Comparison of ENCODE assay signal across 1 cellular context in the genomic region with DNA sequence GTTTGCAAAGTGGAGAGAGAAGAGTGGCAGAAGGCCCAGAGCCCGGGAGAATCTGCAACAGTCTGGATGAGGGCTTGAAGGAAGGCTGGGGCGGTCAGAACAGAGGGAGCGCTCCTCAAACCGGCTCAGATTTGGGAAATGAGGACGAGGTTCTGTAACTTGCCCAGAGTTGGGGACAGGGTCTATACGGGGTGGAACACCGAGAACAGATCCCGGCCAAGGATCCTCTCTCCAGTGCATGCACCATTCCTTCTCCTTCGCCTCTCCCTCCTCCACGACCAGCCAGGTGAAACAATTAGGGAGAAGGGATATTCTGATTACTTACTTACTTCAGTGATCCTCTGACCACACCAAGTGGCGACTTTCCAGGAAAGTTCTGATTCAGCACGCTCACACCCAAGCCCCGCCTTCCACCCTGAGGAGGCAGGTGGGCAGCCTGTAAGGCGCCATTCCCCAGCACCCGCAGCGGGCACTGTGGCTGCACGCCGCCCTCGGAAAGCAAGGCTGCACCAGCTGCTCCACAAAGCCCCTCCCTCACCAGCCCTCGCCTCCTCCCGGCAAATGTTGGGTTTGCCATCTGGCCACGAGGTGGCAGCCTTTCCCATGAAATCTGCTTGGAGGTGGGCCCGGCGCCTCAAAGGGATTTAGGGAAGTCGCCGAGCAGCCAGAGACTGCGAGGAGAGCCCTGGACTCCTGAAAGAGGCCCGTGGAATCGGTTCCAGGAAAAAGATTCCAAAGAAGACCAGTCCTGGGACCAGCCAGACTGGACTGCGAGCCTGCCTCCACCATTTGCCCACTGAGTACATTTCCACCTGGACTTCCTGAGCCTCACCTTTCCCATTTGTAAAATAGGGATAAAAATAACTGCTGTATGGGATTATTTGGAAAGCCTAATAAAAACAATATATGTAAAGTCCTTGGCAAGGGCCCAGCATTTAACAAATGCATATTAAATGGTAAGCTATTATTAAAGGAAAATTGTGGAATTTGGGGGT.
TF ChIP-seq lines count a peak whose summit lies in the region.

No MANE protein-coding gene starts in this region.

TF ChIP-seq in HepG2, 621 proteins besides CTCF, POLR2A, EP300 and RAD21 (continued from another document and continues in another):
- peak; percentile 27 for TF ChIP-seq HNRNPLL (IDR thresholded peaks at IDR 0.05; ENCODE audit: low read depth, low read length, poor library complexity, severe bottlenecking)
- TF ChIP-seq, protein P1, sequence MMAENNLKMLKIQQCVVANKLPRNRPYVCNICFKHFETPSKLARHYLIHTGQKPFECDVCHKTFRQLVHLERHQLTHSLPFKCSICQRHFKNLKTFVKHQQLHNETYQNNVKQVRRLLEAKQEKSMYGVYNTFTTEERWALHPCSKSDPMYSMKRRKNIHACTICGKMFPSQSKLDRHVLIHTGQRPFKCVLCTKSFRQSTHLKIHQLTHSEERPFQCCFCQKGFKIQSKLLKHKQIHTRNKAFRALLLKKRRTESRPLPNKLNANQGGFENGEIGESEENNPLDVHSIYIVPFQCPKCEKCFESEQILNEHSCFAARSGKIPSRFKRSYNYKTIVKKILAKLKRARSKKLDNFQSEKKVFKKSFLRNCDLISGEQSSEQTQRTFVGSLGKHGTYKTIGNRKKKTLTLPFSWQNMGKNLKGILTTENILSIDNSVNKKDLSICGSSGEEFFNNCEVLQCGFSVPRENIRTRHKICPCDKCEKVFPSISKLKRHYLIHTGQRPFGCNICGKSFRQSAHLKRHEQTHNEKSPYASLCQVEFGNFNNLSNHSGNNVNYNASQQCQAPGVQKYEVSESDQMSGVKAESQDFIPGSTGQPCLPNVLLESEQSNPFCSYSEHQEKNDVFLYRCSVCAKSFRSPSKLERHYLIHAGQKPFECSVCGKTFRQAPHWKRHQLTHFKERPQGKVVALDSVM (CRISPR knock-in tag; IDR thresholded peaks at IDR 0.05) = peak; percentile 60; the same call in 1 of the 2 replicates
- TF ChIP-seq ZNF788 (CRISPR knock-in tag; IDR thresholded peaks at IDR 0.05; ENCODE audit: borderline replicate concordance) = 0 out of 2 replicates have a peak, but pooled peaks have one; percentile 62
- TF ChIP-seq, protein P2, sequence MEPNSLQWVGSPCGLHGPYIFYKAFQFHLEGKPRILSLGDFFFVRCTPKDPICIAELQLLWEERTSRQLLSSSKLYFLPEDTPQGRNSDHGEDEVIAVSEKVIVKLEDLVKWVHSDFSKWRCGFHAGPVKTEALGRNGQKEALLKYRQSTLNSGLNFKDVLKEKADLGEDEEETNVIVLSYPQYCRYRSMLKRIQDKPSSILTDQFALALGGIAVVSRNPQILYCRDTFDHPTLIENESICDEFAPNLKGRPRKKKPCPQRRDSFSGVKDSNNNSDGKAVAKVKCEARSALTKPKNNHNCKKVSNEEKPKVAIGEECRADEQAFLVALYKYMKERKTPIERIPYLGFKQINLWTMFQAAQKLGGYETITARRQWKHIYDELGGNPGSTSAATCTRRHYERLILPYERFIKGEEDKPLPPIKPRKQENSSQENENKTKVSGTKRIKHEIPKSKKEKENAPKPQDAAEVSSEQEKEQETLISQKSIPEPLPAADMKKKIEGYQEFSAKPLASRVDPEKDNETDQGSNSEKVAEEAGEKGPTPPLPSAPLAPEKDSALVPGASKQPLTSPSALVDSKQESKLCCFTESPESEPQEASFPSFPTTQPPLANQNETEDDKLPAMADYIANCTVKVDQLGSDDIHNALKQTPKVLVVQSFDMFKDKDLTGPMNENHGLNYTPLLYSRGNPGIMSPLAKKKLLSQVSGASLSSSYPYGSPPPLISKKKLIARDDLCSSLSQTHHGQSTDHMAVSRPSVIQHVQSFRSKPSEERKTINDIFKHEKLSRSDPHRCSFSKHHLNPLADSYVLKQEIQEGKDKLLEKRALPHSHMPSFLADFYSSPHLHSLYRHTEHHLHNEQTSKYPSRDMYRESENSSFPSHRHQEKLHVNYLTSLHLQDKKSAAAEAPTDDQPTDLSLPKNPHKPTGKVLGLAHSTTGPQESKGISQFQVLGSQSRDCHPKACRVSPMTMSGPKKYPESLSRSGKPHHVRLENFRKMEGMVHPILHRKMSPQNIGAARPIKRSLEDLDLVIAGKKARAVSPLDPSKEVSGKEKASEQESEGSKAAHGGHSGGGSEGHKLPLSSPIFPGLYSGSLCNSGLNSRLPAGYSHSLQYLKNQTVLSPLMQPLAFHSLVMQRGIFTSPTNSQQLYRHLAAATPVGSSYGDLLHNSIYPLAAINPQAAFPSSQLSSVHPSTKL (CRISPR knock-in tag; IDR thresholded peaks at IDR 0.05) = peak; percentile 56; the same call in 1 of the 2 replicates
- peak; percentile 81; the same call in 1 of the 2 replicates for TF ChIP-seq ZNF331 (CRISPR knock-in tag; IDR thresholded peaks at IDR 0.05)
- TF ChIP-seq ZBTB3 (CRISPR knock-in tag; IDR thresholded peaks at IDR 0.05; ENCODE audit: borderline replicate concordance, low read depth) = no peak
- TF ChIP-seq POLR2G (IDR thresholded peaks at IDR 0.05; ENCODE audit: low read depth, low read length) = no peak
- TF ChIP-seq HIVEP1 (CRISPR knock-in tag; IDR thresholded peaks at IDR 0.05) = 0 out of 2 replicates have a peak, but pooled peaks have one; percentile 31
- TF ChIP-seq, protein P3, sequence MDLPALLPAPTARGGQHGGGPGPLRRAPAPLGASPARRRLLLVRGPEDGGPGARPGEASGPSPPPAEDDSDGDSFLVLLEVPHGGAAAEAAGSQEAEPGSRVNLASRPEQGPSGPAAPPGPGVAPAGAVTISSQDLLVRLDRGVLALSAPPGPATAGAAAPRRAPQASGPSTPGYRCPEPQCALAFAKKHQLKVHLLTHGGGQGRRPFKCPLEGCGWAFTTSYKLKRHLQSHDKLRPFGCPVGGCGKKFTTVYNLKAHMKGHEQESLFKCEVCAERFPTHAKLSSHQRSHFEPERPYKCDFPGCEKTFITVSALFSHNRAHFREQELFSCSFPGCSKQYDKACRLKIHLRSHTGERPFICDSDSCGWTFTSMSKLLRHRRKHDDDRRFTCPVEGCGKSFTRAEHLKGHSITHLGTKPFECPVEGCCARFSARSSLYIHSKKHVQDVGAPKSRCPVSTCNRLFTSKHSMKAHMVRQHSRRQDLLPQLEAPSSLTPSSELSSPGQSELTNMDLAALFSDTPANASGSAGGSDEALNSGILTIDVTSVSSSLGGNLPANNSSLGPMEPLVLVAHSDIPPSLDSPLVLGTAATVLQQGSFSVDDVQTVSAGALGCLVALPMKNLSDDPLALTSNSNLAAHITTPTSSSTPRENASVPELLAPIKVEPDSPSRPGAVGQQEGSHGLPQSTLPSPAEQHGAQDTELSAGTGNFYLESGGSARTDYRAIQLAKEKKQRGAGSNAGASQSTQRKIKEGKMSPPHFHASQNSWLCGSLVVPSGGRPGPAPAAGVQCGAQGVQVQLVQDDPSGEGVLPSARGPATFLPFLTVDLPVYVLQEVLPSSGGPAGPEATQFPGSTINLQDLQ (CRISPR knock-in tag; IDR thresholded peaks at IDR 0.05) = no peak
- TF ChIP-seq ZNF546 (CRISPR knock-in tag; conservative IDR thresholded peaks at IDR 0.05) = no peak
- TF ChIP-seq SMAD3 (CRISPR knock-in tag; IDR thresholded peaks at IDR 0.05) = peak; percentile 71; the same call in 1 of the 2 replicates
- TF ChIP-seq FIP1L1 (IDR thresholded peaks at IDR 0.05; ENCODE audit: borderline replicate concordance, insufficient read depth, low read depth, low read length) = no peak
- no peak for TF ChIP-seq RFXAP (CRISPR knock-in tag; IDR thresholded peaks at IDR 0.05; ENCODE audit: borderline replicate concordance)
- TF ChIP-seq, protein P4, sequence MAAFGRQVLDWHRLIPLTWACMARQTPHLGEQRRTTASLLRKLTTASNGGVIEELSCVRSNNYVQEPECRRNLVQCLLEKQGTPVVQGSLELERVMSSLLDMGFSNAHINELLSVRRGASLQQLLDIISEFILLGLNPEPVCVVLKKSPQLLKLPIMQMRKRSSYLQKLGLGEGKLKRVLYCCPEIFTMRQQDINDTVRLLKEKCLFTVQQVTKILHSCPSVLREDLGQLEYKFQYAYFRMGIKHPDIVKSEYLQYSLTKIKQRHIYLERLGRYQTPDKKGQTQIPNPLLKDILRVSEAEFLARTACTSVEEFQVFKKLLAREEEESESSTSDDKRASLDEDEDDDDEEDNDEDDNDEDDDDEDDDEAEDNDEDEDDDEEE (CRISPR knock-in tag; IDR thresholded peaks at IDR 0.05) = no peak
- TF ChIP-seq, protein P5, sequence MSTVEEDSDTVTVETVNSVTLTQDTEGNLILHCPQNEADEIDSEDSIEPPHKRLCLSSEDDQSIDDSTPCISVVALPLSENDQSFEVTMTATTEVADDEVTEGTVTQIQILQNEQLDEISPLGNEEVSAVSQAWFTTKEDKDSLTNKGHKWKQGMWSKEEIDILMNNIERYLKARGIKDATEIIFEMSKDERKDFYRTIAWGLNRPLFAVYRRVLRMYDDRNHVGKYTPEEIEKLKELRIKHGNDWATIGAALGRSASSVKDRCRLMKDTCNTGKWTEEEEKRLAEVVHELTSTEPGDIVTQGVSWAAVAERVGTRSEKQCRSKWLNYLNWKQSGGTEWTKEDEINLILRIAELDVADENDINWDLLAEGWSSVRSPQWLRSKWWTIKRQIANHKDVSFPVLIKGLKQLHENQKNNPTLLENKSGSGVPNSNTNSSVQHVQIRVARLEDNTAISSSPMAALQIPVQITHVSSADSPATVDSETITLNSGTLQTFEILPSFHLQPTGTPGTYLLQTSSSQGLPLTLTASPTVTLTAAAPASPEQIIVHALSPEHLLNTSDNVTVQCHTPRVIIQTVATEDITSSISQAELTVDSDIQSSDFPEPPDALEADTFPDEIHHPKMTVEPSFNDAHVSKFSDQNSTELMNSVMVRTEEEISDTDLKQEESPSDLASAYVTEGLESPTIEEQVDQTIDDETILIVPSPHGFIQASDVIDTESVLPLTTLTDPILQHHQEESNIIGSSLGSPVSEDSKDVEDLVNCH (CRISPR knock-in tag; IDR thresholded peaks at IDR 0.05) = no peak
- TF ChIP-seq BORCS8-MEF2B (CRISPR knock-in tag; IDR thresholded peaks at IDR 0.05) = peak; percentile 61; the same call in 1 of the 2 replicates
- TF ChIP-seq KLF6 (CRISPR knock-in tag; IDR thresholded peaks at IDR 0.05) = 0 out of 2 replicates have a peak, but pooled peaks have one; percentile 25
- TF ChIP-seq ZFP36L1 (CRISPR knock-in tag; IDR thresholded peaks at IDR 0.05) = peak; percentile 41; the same call in 1 of the 2 replicates
- no peak for TF ChIP-seq TOE1 (CRISPR knock-in tag; IDR thresholded peaks at IDR 0.05)
- TF ChIP-seq HDAC1 (CRISPR knock-in tag; IDR thresholded peaks at IDR 0.05) = no peak
- 0 out of 2 replicates have a peak, but pooled peaks have one; percentile 24 for TF ChIP-seq ZNF383 (CRISPR knock-in tag; IDR thresholded peaks at IDR 0.05; ENCODE audit: borderline replicate concordance)
- TF ChIP-seq FOXA3 (CRISPR knock-in tag; IDR thresholded peaks at IDR 0.05) = 0 out of 2 replicates have a peak, but pooled peaks have one; percentile 18
- TF ChIP-seq KDM5B (CRISPR knock-in tag; IDR thresholded peaks at IDR 0.05; ENCODE audit: borderline replicate concordance) = peak; percentile 81; the same call in 1 of the 2 replicates
- peak; percentile 51; the same call in 1 of the 2 replicates for TF ChIP-seq ZNF768 (CRISPR knock-in tag; IDR thresholded peaks at IDR 0.05)
- TF ChIP-seq ZNF329 (CRISPR knock-in tag; IDR thresholded peaks at IDR 0.05; ENCODE audit: low read depth) = 0 out of 2 replicates have a peak, but pooled peaks have one; percentile 36
- TF ChIP-seq CBFB (CRISPR knock-in tag; IDR thresholded peaks at IDR 0.05) = 0 out of 2 replicates have a peak, but pooled peaks have one; percentile 50
- TF ChIP-seq ZNF501 (CRISPR knock-in tag; IDR thresholded peaks at IDR 0.05) = peak; percentile 63; the same call in 1 of the 2 replicates
- peak; percentile 97 for TF ChIP-seq ZNF556 (CRISPR knock-in tag; IDR thresholded peaks at IDR 0.05; ENCODE audit: borderline replicate concordance)
- TF ChIP-seq AKAP8 (CRISPR knock-in tag; IDR thresholded peaks at IDR 0.05) = no peak
- no peak for TF ChIP-seq SOX6 (IDR thresholded peaks at IDR 0.05)
- peak; percentile 57; the same call in 1 of the 2 replicates for TF ChIP-seq SOX6 (CRISPR knock-in tag; IDR thresholded peaks at IDR 0.05)
- TF ChIP-seq ZNF792 (CRISPR knock-in tag; IDR thresholded peaks at IDR 0.05) = 0 out of 2 replicates have a peak, but pooled peaks have one; percentile 46
- TF ChIP-seq, protein P6, sequence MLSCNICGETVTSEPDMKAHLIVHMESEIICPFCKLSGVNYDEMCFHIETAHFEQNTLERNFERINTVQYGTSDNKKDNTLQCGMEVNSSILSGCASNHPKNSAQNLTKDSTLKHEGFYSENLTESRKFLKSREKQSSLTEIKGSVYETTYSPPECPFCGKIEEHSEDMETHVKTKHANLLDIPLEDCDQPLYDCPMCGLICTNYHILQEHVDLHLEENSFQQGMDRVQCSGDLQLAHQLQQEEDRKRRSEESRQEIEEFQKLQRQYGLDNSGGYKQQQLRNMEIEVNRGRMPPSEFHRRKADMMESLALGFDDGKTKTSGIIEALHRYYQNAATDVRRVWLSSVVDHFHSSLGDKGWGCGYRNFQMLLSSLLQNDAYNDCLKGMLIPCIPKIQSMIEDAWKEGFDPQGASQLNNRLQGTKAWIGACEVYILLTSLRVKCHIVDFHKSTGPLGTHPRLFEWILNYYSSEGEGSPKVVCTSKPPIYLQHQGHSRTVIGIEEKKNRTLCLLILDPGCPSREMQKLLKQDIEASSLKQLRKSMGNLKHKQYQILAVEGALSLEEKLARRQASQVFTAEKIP (CRISPR knock-in tag; IDR thresholded peaks at IDR 0.05; ENCODE audit: borderline replicate concordance) = no peak
- TF ChIP-seq ARNTL (CRISPR knock-in tag; IDR thresholded peaks at IDR 0.05) = no peak
- TF ChIP-seq, protein P7, sequence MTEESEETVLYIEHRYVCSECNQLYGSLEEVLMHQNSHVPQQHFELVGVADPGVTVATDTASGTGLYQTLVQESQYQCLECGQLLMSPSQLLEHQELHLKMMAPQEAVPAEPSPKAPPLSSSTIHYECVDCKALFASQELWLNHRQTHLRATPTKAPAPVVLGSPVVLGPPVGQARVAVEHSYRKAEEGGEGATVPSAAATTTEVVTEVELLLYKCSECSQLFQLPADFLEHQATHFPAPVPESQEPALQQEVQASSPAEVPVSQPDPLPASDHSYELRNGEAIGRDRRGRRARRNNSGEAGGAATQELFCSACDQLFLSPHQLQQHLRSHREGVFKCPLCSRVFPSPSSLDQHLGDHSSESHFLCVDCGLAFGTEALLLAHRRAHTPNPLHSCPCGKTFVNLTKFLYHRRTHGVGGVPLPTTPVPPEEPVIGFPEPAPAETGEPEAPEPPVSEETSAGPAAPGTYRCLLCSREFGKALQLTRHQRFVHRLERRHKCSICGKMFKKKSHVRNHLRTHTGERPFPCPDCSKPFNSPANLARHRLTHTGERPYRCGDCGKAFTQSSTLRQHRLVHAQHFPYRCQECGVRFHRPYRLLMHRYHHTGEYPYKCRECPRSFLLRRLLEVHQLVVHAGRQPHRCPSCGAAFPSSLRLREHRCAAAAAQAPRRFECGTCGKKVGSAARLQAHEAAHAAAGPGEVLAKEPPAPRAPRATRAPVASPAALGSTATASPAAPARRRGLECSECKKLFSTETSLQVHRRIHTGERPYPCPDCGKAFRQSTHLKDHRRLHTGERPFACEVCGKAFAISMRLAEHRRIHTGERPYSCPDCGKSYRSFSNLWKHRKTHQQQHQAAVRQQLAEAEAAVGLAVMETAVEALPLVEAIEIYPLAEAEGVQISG (CRISPR knock-in tag; IDR thresholded peaks at IDR 0.05) = peak; percentile 70
- TF ChIP-seq, protein P8, sequence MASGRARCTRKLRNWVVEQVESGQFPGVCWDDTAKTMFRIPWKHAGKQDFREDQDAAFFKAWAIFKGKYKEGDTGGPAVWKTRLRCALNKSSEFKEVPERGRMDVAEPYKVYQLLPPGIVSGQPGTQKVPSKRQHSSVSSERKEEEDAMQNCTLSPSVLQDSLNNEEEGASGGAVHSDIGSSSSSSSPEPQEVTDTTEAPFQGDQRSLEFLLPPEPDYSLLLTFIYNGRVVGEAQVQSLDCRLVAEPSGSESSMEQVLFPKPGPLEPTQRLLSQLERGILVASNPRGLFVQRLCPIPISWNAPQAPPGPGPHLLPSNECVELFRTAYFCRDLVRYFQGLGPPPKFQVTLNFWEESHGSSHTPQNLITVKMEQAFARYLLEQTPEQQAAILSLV (CRISPR knock-in tag; IDR thresholded peaks at IDR 0.05; ENCODE audit: borderline replicate concordance) = 0 out of 2 replicates have a peak, but pooled peaks have one; percentile 58
